In genomic region chr19:37999309-38000213, GRCh38 we compare ENCODE assay signal across 1 cellular context.
TF ChIP-seq lines count a peak whose summit lies in the region.

No MANE protein-coding gene starts in this region.

TF ChIP-seq in HEK293T, 16 proteins besides CTCF, POLR2A, EP300 and RAD21 (continued from another document):
- TF ChIP-seq PKNOX1 (IDR thresholded peaks at IDR 0.05) (no peak), L3MBTL2 (conservative IDR thresholded peaks at IDR 0.05) (no peak), FOXK2 (IDR thresholded peaks at IDR 0.05) (no peak)
